In the genomic region with DNA sequence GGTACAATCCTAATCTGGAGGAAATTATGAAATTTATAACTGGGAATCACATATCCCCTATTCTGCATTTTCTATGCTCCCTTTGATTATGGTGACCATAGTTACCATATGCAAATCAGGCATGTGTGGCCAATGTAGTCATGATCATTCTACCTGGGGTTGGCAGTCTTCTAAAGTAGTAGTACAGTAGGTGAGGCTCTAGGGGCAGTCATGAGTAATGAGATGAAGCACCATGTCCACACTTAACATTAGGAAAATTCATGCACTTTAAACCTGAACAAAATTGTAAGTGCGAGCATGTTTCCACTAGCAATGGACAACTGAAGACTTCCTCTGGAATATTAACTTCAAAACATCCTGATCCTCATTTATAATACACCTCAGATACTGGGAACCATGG, we compare ENCODE assay signal across 8 cellular contexts.
DNase-seq lines count a peak whose midpoint lies in the region; ATAC-seq, FAIRE-seq and TF ChIP-seq lines count a peak whose summit lies in the region.

No MANE protein-coding gene starts in this region.

- H3K79me2 ChIP-seq in astrocyte (ENCODE audit: insufficient read depth, low read length): no peaks in the 10 kb centered on the region

- H3K4me2 ChIP-seq in astrocyte (ENCODE audit: low read length): no peak overlapping the region
- no peak overlapping the region for H3K4me2 ChIP-seq in neuronal stem cell (ENCODE audit: insufficient read depth, low read length, poor library complexity, severe bottlenecking)

- H2AK5ac ChIP-seq in neuronal stem cell (ENCODE audit: low read depth, low read length): no peak overlapping the region

- H2AFZ ChIP-seq in astrocyte (ENCODE audit: low read depth, low read length) (no peak overlapping the region), neuronal stem cell (ENCODE audit: low read length) (no peak overlapping the region)

- FAIRE-seq in astrocyte (lab: Jason Lieb, UNC): no peak

- H2BK5ac ChIP-seq in neuronal stem cell (ENCODE audit: low read length): no peak overlapping the region

- no CpG with 5 or more reads among the region's 1 CpG for whole genome bisulfite sequencing in neuronal stem cell (ENCODE audit: extremely low coverage in 2 of 2, insufficient read length in 2 of 2, insufficient replicate concordance in 1 of 2), 2 donors
- WGBS in prostate gland: 97% methylated on average over 1 of the region's 1 CpG

- no peak overlapping the region for H3K9ac ChIP-seq in astrocyte (ENCODE audit: low read length)
- H3K9ac ChIP-seq in neuronal stem cell (ENCODE audit: low read depth, low read length, poor library complexity): no peak overlapping the region

- H3K4ac ChIP-seq in neuronal stem cell (ENCODE audit: low read length): no peak overlapping the region

- no peak overlapping the region for H4K8ac ChIP-seq in neuronal stem cell (ENCODE audit: low read depth, low read length)

- H3K14ac ChIP-seq in neuronal stem cell (ENCODE audit: low read length): no peak overlapping the region

- H2BK15ac ChIP-seq in neuronal stem cell (ENCODE audit: low read length): no peak overlapping the region

- H4K91ac ChIP-seq in neuronal stem cell (ENCODE audit: low read depth, low read length, poor library complexity): no peak overlapping the region

- no peaks in the 10 kb centered on the region for H3K4me1 ChIP-seq in astrocyte (ENCODE audit: insufficient read depth, low read length)
- H3K4me1 ChIP-seq in neuronal stem cell (ENCODE audit: control insufficient read depth in 2 of 2, insufficient read depth in 1 of 2, low read depth in 1 of 2, low read length in 2 of 2): peaks cover 0 to 8% of the 10 kb centered on the region in 2 donors
- H3K4me1 ChIP-seq in prostate gland (replicated peaks): no peaks in the 10 kb centered on the region

- intact Hi-C loops in prostate gland (cut with DNase I): no loop called here

- H3K4me3 ChIP-seq in astrocyte (ENCODE audit: insufficient read depth, low read depth, low read length): no peak overlapping the region
- H3K4me3 ChIP-seq in neuronal stem cell (ENCODE audit: low read length in 2 of 2): no peak overlapping the region
- no peak overlapping the region for H3K4me3 ChIP-seq in prostate gland

- peaks cover 2% of the 10 kb centered on the region for H3K4me1 Mint-ChIP-seq in astrocyte (ENCODE audit: low read depth, unreplicated experiment)

- H3K27ac Mint-ChIP-seq in astrocyte (ENCODE audit: unreplicated experiment): no peak overlapping the region

- H4K20me1 ChIP-seq in astrocyte (ENCODE audit: insufficient read depth, low read length): no peaks in the 10 kb centered on the region

- H3K4me3 Mint-ChIP-seq in astrocyte (ENCODE audit: unreplicated experiment): no peak overlapping the region

- H3K23ac ChIP-seq in neuronal stem cell (ENCODE audit: low read depth, low read length, poor library complexity): no peak overlapping the region

- H3K9me3 Mint-ChIP-seq in astrocyte (ENCODE audit: unreplicated experiment): no peaks in the 10 kb centered on the region

- H3K36me3 ChIP-seq in astrocyte (ENCODE audit: insufficient read depth, low read length) (no peaks in the 10 kb centered on the region), neuronal stem cell (replicated peaks in 1 of 2; ENCODE audit: control insufficient read depth in 2 of 2, insufficient read depth in 2 of 2, low read length in 2 of 2) (no peaks in the 10 kb centered on the region), prostate gland (no peaks in the 10 kb centered on the region)

- H3K27me3 ChIP-seq in astrocyte (ENCODE audit: insufficient read depth, low read length): no peaks in the 10 kb centered on the region
- no peaks in the 10 kb centered on the region for H3K27me3 ChIP-seq in neuronal stem cell (ENCODE audit: control insufficient read depth in 3 of 3, insufficient read depth in 3 of 3, low read depth in 1 of 3, low read length in 3 of 3)
- no peaks in the 10 kb centered on the region for H3K27me3 ChIP-seq in prostate gland (replicated peaks; ENCODE audit: insufficient read depth)

- DNase-seq in Daoy (ENCODE audit: low read depth) (peak; percentile 58), astrocyte (ENCODE audit: low read depth) (no peak), neuronal stem cell (ENCODE audit: low spot score) (peak; percentile 9), NK-92 (lab: John Stamatoyannopoulos, UW; ENCODE audit: unreplicated experiment) (no peak), nucleus accumbens (lab: John Stamatoyannopoulos, UW) (no peak), prostate gland (ENCODE audit: low spot score) (no peak)

- ATAC-seq in GM19468 (IDR thresholded peaks at IDR 0.05; ENCODE audit: extremely low read depth, unreplicated experiment) (peak; percentile 58), HG03520 (IDR thresholded peaks at IDR 0.05; ENCODE audit: unreplicated experiment) (peak; percentile 99)

- no peak for TF ChIP-seq POLR2A in prostate gland (IDR thresholded peaks at IDR 0.05)

- no peak overlapping the region for H2BK120ac ChIP-seq in neuronal stem cell (ENCODE audit: low read depth, low read length)

- peaks cover 1% of the 10 kb centered on the region for H3K79me1 ChIP-seq in neuronal stem cell (ENCODE audit: low read depth, low read length)

- H3K27me3 Mint-ChIP-seq in astrocyte (ENCODE audit: low read depth, unreplicated experiment): no peaks in the 10 kb centered on the region

- TF ChIP-seq CTCF in astrocyte (IDR thresholded peaks at IDR 0.05; ENCODE audit: insufficient read depth, low read depth, low read length) (peak; percentile 43), prostate gland (IDR thresholded peaks at IDR 0.05) (no peak)

- H3K9me3 ChIP-seq in astrocyte (ENCODE audit: insufficient read depth, low read depth, low read length) (no peaks in the 10 kb centered on the region), neuronal stem cell (replicated peaks in 1 of 2; ENCODE audit: control insufficient read depth in 2 of 2, insufficient read depth in 1 of 2, low read depth in 1 of 2, low read length in 2 of 2) (peaks cover 0 to 3% of the 10 kb centered on the region in 2 donors), prostate gland (no peaks in the 10 kb centered on the region)

- no peak overlapping the region for H3K18ac ChIP-seq in neuronal stem cell (ENCODE audit: low read length)

- H2BK12ac ChIP-seq in neuronal stem cell (ENCODE audit: low read length): no peak overlapping the region

- no peak overlapping the region for H3K27ac ChIP-seq in astrocyte (ENCODE audit: low read depth, low read length)
- H3K27ac ChIP-seq in neuronal stem cell (replicated peaks; ENCODE audit: low read length): no peak overlapping the region
- H3K27ac ChIP-seq in prostate gland: no peak overlapping the region

- H3K36me3 Mint-ChIP-seq in astrocyte (ENCODE audit: low read depth, unreplicated experiment): no peaks in the 10 kb centered on the region

Comparison
In these comparisons a context has a peak if more than half of its experiments do, and no peak if none do; other contexts are left out.
1. DNase-seq: peak in Daoy (single experiment) and neuronal stem cell (single experiment); none in astrocyte (single experiment), NK-92 (single experiment), nucleus accumbens (0 of 56) and prostate gland (single experiment).